ENCODE assay signal across 13 cellular contexts in genomic region chr17:18634550-18635263, GRCh38. TPM values are rescaled to one million over a fixed set of nuclear protein-coding genes. Genes with fewer than 3 reads are reported as not detected.
DNase-seq lines count a peak whose midpoint lies in the region; ATAC-seq and TF ChIP-seq lines count a peak whose summit lies in the region.
"Not testable (repeated sequence)": the region's sequence is repeated elsewhere in the genome, so short reads cannot be mapped to it uniquely, and the experiment has no call there.
"Had no signal": no experiment of that assay in that cellular context is flagged by ENCODE, and none has a peak within 500 bp of the region (broad histone marks: within the 10 kb centered on the region; RNA-seq: fewer than 3 reads in every experiment).

No MANE protein-coding gene starts in this region.

- 17 to 18% methylated on average over 54 to 55 of the region's 56 CpGs for WGBS in ectodermal cell, 2 experiments

- H3K4me3 ChIP-seq in ectodermal cell (ENCODE audit: insufficient read depth, low read depth, low read length) (peak overlapping the region; percentile 22), right atrium auricular region (peak overlapping the region; percentile 1 to 42)

- DNase-seq in GDM1 (lab: John Stamatoyannopoulos, UW): peak; percentile 0
- not testable (repeated sequence) for DNase-seq in T-cell; activated naive CD4-positive, alpha-beta T cell treated with anti-CD3 and anti-CD28 coated beads, Interleukin-2, amount 50 U/mL, for 72 hours (ENCODE audit: low spot score in 2 of 2); right atrium auricular region (ENCODE audit: low spot score); natural killer cell
- peak; percentile 5 for DNase-seq in stimulated activated CD4-positive, alpha-beta T cell treated with anti-CD3 and anti-CD28 coated beads, Interleukin-15, amount 100 ng/mL, for 24 hours

- CTCF ChIA-PET in T-cell (lab: Charles Lee): not testable (repeated sequence)

- H3K4me1 Mint-ChIP-seq in T-cell, natural killer cell: not testable (repeated sequence)

- H3K27ac Mint-ChIP-seq in T-cell; activated naive CD4-positive, alpha-beta T cell treated with anti-CD3 and anti-CD28 coated beads, Interleukin-2, amount 50 U/mL, for 72 hours; natural killer cell: not testable (repeated sequence)

- H3K27ac ChIP-seq in ectodermal cell (ENCODE audit: insufficient read depth, low read depth, low read length, poor library complexity, severe bottlenecking); right atrium auricular region: not testable (repeated sequence)

- not testable (repeated sequence) for H3K4me1 ChIP-seq in ectodermal cell (ENCODE audit: control insufficient read depth, insufficient read depth, low read length); right atrium auricular region

- H3K27me3 Mint-ChIP-seq in T-cell (peaks cover 13 to 18% of the 10 kb centered on the region in 2 donors), natural killer cell (ENCODE audit: low read depth in 2 of 2) (peaks cover 7 to 13% of the 10 kb centered on the region in 2 donors)

- not testable (repeated sequence) for H3K36me3 Mint-ChIP-seq in T-cell; activated naive CD4-positive, alpha-beta T cell treated with anti-CD3 and anti-CD28 coated beads, Interleukin-2, amount 50 U/mL, for 72 hours; natural killer cell

- ATAC-seq in T-cell (replicated peaks in 1 of 4): peak; percentile 20 to 39 (median 34)
- peak; percentile 14 to 18 for ATAC-seq in activated naive CD4-positive, alpha-beta T cell treated with anti-CD3 and anti-CD28 coated beads, Interleukin-2, amount 50 U/mL, for 72 hours
- peak in 2 of 3 donors; percentile 19 to 43 for ATAC-seq in natural killer cell

- not testable (repeated sequence) for H3K36me3 ChIP-seq in ectodermal cell (ENCODE audit: control insufficient read depth, insufficient read depth, low read length); right atrium auricular region

- H3K9me3 ChIP-seq in ectodermal cell (ENCODE audit: control insufficient read depth, low read length); right atrium auricular region: not testable (repeated sequence)

- POLR2A ChIA-PET in T-cell (lab: Charles Lee): not testable (repeated sequence)

- H3K4me3 Mint-ChIP-seq in T-cell (peak overlapping the region in 2 of 3 donors; percentile 21 to 60), natural killer cell (peak overlapping the region; percentile 31)

- TF ChIP-seq CTCF in right atrium auricular region (IDR thresholded peaks at IDR 0.05); natural killer cell (IDR thresholded peaks at IDR 0.05): not testable (repeated sequence)

- H3K9me3 Mint-ChIP-seq in T-cell; activated naive CD4-positive, alpha-beta T cell treated with anti-CD3 and anti-CD28 coated beads, Interleukin-2, amount 50 U/mL, for 72 hours; natural killer cell: not testable (repeated sequence)

- intact Hi-C loops in natural killer cell (cut with micrococcal nuclease): not testable (repeated sequence)

- not testable (repeated sequence) for H3K27me3 ChIP-seq in ectodermal cell (ENCODE audit: control insufficient read depth, insufficient read depth, low read length, poor library complexity, severe bottlenecking); right atrium auricular region

RNA-seq across cellular contexts. Expression of gene TBC1D28, which starts 9.5 kb away (rescaled TPM):
- under 1 TPM in 1 of 5 donors, not detected in 4; 0.39 TPM for total RNA-seq in T-cell
- total RNA-seq in activated naive CD4-positive, alpha-beta T cell treated with anti-CD3 and anti-CD28 coated beads, Interleukin-2, amount 50 U/mL, for 72 hours: not detected
- polyA plus RNA-seq in ectodermal cell (2013, experiment 1 of 4): not detected
- not detected for polyA plus RNA-seq in ectodermal cell (2013, experiment 2 of 4)
- not detected for polyA plus RNA-seq in ectodermal cell (2013, experiment 3 of 4)
- polyA plus RNA-seq in ectodermal cell (2013, experiment 4 of 4): 0.45 TPM
- not detected for total RNA-seq in right atrium auricular region
- total RNA-seq in natural killer cell: not detected
- total RNA-seq: K562, mesenteric fat pad, OCI-LY7, pancreas, SJSA1, subcutaneous adipose tissue had no signal
- polyA plus RNA-seq: K562, pancreas had no signal

RNA-seq across cellular contexts. Expression of gene FOXO3B, which starts 47.4 kb away (rescaled TPM):
- 1 to 10 TPM; 3.2 to 8.6 (median 7.6) TPM for total RNA-seq in T-cell
- 1 to 10 TPM; 2.1 to 4.6 TPM for total RNA-seq in activated naive CD4-positive, alpha-beta T cell treated with anti-CD3 and anti-CD28 coated beads, Interleukin-2, amount 50 U/mL, for 72 hours
- polyA plus RNA-seq in ectodermal cell (2013, experiment 1 of 4): 15.7 TPM
- 19.0 TPM for polyA plus RNA-seq in ectodermal cell (2013, experiment 2 of 4)
- polyA plus RNA-seq in ectodermal cell (2013, experiment 3 of 4): 16.2 TPM
- 18.2 TPM for polyA plus RNA-seq in ectodermal cell (2013, experiment 4 of 4)
- 1 to 10 TPM; 4.7 to 8.5 TPM for total RNA-seq in right atrium auricular region
- 1 to 10 TPM; 3.2 to 5.2 (median 3.6) TPM for total RNA-seq in natural killer cell
